ENCODE assay signal across 1 cellular context in the genomic region with DNA sequence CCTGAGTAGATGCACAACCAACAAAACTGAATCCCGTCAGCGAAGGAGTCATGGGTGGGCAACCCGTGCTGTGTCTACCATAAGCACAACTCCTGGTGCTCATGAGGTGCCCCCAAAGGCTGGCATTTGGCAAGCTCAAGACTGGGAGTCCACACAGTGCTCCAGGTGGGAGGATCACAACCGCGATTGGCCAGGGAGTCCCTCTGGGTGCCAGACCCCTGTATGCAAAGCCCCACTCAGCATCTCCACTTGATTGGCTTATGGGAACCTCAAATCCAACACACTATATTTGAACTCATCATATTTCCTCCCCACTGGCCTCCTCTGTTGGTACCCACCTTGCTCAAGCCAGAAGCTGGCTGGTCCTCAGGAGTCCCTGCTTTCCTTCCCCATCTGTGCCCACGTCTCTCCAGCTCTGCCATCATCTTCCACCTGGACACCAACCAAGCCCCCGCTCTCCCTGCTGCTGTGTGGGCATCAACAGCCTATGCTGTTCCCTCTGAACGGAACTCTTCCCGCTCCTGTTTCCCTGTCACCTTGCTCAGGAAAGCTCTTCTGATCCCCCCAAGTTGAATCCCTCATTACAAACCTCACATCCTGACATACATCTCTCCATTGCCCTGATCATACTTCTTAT.
TF ChIP-seq lines count a peak whose summit lies in the region.

No MANE protein-coding gene starts in this region.

TF ChIP-seq in HepG2, 621 proteins besides CTCF, POLR2A, EP300 and RAD21 (continued from another document and continues in another):
- TF ChIP-seq, protein P1, sequence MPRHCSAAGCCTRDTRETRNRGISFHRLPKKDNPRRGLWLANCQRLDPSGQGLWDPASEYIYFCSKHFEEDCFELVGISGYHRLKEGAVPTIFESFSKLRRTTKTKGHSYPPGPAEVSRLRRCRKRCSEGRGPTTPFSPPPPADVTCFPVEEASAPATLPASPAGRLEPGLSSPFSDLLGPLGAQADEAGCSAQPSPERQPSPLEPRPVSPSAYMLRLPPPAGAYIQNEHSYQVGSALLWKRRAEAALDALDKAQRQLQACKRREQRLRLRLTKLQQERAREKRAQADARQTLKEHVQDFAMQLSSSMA (CRISPR knock-in tag; IDR thresholded peaks at IDR 0.05), result peak; percentile 43; the same call in 1 of the 2 replicates
- TF ChIP-seq, protein P2, sequence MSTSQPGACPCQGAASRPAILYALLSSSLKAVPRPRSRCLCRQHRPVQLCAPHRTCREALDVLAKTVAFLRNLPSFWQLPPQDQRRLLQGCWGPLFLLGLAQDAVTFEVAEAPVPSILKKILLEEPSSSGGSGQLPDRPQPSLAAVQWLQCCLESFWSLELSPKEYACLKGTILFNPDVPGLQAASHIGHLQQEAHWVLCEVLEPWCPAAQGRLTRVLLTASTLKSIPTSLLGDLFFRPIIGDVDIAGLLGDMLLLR (CRISPR knock-in tag; IDR thresholded peaks at IDR 0.05), result no peak
- no peak for TF ChIP-seq LCORL (IDR thresholded peaks at IDR 0.05)
- TF ChIP-seq LCORL (CRISPR knock-in tag; IDR thresholded peaks at IDR 0.05), result no peak
- TF ChIP-seq ZNF12 (CRISPR knock-in tag; IDR thresholded peaks at IDR 0.05), result no peak
- TF ChIP-seq, protein P3, sequence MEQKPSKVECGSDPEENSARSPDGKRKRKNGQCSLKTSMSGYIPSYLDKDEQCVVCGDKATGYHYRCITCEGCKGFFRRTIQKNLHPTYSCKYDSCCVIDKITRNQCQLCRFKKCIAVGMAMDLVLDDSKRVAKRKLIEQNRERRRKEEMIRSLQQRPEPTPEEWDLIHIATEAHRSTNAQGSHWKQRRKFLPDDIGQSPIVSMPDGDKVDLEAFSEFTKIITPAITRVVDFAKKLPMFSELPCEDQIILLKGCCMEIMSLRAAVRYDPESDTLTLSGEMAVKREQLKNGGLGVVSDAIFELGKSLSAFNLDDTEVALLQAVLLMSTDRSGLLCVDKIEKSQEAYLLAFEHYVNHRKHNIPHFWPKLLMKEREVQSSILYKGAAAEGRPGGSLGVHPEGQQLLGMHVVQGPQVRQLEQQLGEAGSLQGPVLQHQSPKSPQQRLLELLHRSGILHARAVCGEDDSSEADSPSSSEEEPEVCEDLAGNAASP (CRISPR knock-in tag; IDR thresholded peaks at IDR 0.05; ENCODE audit: borderline replicate concordance), result no peak
- TF ChIP-seq, protein P4, sequence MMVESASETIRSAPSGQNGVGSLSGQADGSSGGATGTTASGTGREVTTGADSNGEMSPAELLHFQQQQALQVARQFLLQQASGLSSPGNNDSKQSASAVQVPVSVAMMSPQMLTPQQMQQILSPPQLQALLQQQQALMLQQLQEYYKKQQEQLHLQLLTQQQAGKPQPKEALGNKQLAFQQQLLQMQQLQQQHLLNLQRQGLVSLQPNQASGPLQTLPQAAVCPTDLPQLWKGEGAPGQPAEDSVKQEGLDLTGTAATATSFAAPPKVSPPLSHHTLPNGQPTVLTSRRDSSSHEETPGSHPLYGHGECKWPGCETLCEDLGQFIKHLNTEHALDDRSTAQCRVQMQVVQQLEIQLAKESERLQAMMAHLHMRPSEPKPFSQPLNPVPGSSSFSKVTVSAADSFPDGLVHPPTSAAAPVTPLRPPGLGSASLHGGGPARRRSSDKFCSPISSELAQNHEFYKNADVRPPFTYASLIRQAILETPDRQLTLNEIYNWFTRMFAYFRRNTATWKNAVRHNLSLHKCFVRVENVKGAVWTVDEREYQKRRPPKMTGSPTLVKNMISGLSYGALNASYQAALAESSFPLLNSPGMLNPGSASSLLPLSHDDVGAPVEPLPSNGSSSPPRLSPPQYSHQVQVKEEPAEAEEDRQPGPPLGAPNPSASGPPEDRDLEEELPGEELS (CRISPR knock-in tag; IDR thresholded peaks at IDR 0.05), result no peak
- no peak for TF ChIP-seq SKI (IDR thresholded peaks at IDR 0.05; ENCODE audit: partially characterized antibody)
- TF ChIP-seq, protein P5, sequence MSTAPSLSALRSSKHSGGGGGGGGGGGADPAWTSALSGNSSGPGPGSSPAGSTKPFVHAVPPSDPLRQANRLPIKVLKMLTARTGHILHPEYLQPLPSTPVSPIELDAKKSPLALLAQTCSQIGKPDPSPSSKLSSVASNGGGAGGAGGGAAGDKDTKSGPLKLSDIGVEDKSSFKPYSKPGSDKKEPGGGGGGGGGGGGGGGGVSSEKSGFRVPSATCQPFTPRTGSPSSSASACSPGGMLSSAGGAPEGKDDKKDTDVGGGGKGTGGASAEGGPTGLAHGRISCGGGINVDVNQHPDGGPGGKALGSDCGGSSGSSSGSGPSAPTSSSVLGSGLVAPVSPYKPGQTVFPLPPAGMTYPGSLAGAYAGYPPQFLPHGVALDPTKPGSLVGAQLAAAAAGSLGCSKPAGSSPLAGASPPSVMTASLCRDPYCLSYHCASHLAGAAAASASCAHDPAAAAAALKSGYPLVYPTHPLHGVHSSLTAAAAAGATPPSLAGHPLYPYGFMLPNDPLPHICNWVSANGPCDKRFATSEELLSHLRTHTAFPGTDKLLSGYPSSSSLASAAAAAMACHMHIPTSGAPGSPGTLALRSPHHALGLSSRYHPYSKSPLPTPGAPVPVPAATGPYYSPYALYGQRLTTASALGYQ (CRISPR knock-in tag; IDR thresholded peaks at IDR 0.05), result no peak
- TF ChIP-seq, protein P6, sequence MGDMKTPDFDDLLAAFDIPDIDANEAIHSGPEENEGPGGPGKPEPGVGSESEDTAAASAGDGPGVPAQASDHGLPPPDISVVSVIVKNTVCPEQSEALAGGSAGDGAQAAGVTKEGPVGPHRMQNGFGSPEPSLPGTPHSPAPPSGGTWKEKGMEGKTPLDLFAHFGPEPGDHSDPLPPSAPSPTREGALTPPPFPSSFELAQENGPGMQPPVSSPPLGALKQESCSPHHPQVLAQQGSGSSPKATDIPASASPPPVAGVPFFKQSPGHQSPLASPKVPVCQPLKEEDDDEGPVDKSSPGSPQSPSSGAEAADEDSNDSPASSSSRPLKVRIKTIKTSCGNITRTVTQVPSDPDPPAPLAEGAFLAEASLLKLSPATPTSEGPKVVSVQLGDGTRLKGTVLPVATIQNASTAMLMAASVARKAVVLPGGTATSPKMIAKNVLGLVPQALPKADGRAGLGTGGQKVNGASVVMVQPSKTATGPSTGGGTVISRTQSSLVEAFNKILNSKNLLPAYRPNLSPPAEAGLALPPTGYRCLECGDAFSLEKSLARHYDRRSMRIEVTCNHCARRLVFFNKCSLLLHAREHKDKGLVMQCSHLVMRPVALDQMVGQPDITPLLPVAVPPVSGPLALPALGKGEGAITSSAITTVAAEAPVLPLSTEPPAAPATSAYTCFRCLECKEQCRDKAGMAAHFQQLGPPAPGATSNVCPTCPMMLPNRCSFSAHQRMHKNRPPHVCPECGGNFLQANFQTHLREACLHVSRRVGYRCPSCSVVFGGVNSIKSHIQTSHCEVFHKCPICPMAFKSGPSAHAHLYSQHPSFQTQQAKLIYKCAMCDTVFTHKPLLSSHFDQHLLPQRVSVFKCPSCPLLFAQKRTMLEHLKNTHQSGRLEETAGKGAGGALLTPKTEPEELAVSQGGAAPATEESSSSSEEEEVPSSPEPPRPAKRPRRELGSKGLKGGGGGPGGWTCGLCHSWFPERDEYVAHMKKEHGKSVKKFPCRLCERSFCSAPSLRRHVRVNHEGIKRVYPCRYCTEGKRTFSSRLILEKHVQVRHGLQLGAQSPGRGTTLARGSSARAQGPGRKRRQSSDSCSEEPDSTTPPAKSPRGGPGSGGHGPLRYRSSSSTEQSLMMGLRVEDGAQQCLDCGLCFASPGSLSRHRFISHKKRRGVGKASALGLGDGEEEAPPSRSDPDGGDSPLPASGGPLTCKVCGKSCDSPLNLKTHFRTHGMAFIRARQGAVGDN (CRISPR knock-in tag; IDR thresholded peaks at IDR 0.05), result peak; percentile 59
- TF ChIP-seq ZFYVE20 (CRISPR knock-in tag; IDR thresholded peaks at IDR 0.05; ENCODE audit: borderline replicate concordance, low read depth), result no peak
- no peak for TF ChIP-seq RXRB (CRISPR knock-in tag; IDR thresholded peaks at IDR 0.05; ENCODE audit: borderline replicate concordance)
- TF ChIP-seq, protein P7, sequence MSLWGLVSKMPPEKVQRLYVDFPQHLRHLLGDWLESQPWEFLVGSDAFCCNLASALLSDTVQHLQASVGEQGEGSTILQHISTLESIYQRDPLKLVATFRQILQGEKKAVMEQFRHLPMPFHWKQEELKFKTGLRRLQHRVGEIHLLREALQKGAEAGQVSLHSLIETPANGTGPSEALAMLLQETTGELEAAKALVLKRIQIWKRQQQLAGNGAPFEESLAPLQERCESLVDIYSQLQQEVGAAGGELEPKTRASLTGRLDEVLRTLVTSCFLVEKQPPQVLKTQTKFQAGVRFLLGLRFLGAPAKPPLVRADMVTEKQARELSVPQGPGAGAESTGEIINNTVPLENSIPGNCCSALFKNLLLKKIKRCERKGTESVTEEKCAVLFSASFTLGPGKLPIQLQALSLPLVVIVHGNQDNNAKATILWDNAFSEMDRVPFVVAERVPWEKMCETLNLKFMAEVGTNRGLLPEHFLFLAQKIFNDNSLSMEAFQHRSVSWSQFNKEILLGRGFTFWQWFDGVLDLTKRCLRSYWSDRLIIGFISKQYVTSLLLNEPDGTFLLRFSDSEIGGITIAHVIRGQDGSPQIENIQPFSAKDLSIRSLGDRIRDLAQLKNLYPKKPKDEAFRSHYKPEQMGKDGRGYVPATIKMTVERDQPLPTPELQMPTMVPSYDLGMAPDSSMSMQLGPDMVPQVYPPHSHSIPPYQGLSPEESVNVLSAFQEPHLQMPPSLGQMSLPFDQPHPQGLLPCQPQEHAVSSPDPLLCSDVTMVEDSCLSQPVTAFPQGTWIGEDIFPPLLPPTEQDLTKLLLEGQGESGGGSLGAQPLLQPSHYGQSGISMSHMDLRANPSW (CRISPR knock-in tag; IDR thresholded peaks at IDR 0.05; ENCODE audit: borderline replicate concordance), result 0 out of 2 replicates have a peak, but pooled peaks have one; percentile 4
- no peak for TF ChIP-seq TEAD2 (CRISPR knock-in tag; IDR thresholded peaks at IDR 0.05)
- no peak for TF ChIP-seq ZNF432 (CRISPR knock-in tag; IDR thresholded peaks at IDR 0.05; ENCODE audit: borderline replicate concordance)
- 0 out of 2 replicates have a peak, but pooled peaks have one; percentile 30 for TF ChIP-seq ZNF235 (CRISPR knock-in tag; IDR thresholded peaks at IDR 0.05; ENCODE audit: borderline replicate concordance)
- TF ChIP-seq ZNF121 (CRISPR knock-in tag; IDR thresholded peaks at IDR 0.05), result no peak
- TF ChIP-seq ZNF543 (CRISPR knock-in tag; IDR thresholded peaks at IDR 0.05), result 0 out of 2 replicates have a peak, but pooled peaks have one; percentile 17
- TF ChIP-seq ZZZ3 (CRISPR knock-in tag; IDR thresholded peaks at IDR 0.05; ENCODE audit: borderline replicate concordance), result no peak
- no peak for TF ChIP-seq SAP130 (CRISPR knock-in tag; IDR thresholded peaks at IDR 0.05; ENCODE audit: low read depth)
- TF ChIP-seq MEF2D (CRISPR knock-in tag; IDR thresholded peaks at IDR 0.05), result no peak
- TF ChIP-seq ZNF343 (CRISPR knock-in tag; IDR thresholded peaks at IDR 0.05), result no peak
- TF ChIP-seq, protein P8, sequence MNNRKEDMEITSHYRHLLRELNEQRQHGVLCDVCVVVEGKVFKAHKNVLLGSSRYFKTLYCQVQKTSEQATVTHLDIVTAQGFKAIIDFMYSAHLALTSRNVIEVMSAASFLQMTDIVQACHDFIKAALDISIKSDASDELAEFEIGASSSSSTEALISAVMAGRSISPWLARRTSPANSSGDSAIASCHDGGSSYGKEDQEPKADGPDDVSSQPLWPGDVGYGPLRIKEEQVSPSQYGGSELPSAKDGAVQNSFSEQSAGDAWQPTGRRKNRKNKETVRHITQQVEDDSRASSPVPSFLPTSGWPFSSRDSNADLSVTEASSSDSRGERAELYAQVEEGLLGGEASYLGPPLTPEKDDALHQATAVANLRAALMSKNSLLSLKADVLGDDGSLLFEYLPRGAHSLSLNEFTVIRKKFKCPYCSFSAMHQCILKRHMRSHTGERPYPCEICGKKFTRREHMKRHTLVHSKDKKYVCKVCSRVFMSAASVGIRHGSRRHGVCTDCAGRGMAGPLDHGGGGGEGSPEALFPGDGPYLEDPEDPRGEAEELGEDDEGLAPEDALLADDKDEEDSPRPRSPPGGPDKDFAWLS (CRISPR knock-in tag; IDR thresholded peaks at IDR 0.05; ENCODE audit: borderline replicate concordance), result no peak
- no peak for TF ChIP-seq ZNF670 (CRISPR knock-in tag; IDR thresholded peaks at IDR 0.05; ENCODE audit: borderline replicate concordance)
- no peak for TF ChIP-seq SP1 (IDR thresholded peaks at IDR 0.05)
- no peak for TF ChIP-seq SP1 (CRISPR knock-in tag; IDR thresholded peaks at IDR 0.05)
- no peak for TF ChIP-seq RARA (CRISPR knock-in tag; IDR thresholded peaks at IDR 0.05)
- TF ChIP-seq, protein P9, sequence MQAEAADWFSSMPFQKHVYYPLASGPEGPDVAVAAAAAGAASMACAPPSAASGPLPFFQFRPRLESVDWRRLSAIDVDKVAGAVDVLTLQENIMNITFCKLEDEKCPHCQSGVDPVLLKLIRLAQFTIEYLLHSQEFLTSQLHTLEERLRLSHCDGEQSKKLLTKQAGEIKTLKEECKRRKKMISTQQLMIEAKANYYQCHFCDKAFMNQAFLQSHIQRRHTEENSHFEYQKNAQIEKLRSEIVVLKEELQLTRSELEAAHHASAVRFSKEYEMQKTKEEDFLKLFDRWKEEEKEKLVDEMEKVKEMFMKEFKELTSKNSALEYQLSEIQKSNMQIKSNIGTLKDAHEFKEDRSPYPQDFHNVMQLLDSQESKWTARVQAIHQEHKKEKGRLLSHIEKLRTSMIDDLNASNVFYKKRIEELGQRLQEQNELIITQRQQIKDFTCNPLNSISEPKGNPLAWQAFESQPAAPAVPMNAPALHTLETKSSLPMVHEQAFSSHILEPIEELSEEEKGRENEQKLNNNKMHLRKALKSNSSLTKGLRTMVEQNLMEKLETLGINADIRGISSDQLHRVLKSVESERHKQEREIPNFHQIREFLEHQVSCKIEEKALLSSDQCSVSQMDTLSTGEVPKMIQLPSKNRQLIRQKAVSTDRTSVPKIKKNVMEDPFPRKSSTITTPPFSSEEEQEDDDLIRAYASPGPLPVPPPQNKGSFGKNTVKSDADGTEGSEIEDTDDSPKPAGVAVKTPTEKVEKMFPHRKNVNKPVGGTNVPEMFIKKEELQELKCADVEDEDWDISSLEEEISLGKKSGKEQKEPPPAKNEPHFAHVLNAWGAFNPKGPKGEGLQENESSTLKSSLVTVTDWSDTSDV (CRISPR knock-in tag; IDR thresholded peaks at IDR 0.05), result no peak
- no peak for TF ChIP-seq PHF8 (CRISPR knock-in tag; IDR thresholded peaks at IDR 0.05)
- no peak for TF ChIP-seq ZNF790 (CRISPR knock-in tag; IDR thresholded peaks at IDR 0.05; ENCODE audit: borderline replicate concordance)
- TF ChIP-seq HOXA5 (CRISPR knock-in tag; IDR thresholded peaks at IDR 0.05), result no peak
- TF ChIP-seq ZNF883 (CRISPR knock-in tag; IDR thresholded peaks at IDR 0.05; ENCODE audit: not compliant biosample characterization), result peak; percentile 27
